9 cellular contexts compared by ENCODE assay signal in the genomic region with DNA sequence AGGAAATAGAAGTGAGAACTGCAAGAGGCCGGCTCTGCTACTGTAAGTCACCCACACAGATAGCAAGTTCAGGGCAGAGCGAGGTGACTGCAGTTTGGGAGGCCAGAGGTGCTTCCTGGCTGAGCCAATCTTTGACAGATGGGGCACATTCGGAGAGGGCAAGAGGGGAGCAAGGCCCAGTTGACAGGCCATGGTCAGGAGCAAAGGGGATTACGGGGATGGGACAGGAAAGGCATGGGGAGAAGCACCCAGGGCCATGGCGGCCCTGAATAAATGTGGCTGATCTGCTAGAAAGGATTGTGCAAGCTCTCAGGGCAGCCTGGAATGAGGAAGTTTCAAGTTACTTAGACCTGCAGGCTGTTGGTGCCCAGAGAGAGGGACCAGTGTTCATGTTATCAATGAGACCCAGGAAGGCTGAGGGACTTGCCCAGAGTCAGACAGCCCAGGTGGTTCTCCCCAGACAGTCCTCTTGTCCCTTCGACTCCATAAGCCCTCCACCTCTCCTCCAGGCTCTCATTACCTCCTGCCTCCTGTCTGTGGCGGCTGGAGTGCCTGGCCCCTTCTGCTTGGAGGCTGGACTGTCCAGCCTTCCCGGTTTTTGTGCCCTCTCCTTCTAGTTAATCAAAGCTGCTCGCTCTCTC.
DNase-seq lines count a peak whose midpoint lies in the region; ATAC-seq, FAIRE-seq and TF ChIP-seq lines count a peak whose summit lies in the region.
"Had no signal": no experiment of that assay in that cellular context is flagged by ENCODE, and none has a peak within 500 bp of the region (broad histone marks: within the 10 kb centered on the region; RNA-seq: fewer than 3 reads in every experiment).

No MANE protein-coding gene starts in this region.

- POLR2A ChIA-PET in WTC11 (lab: Charles Lee): no interaction called here

- no peak overlapping the region for H3K4me3 ChIP-seq in keratinocyte (ENCODE audit: control insufficient read depth in 2 of 3, extremely low read depth in 1 of 3, insufficient read depth in 2 of 3, low read depth in 1 of 3, low read length in 3 of 3)

- peak; percentile 40; the same call in 1 of the 2 replicates for ATAC-seq in WTC11

- CTCF ChIA-PET in WTC11 (lab: Charles Lee): interaction anchor here (1.0 to 2.4 kb wide), 3 partner anchors 13 to 57 kb away, joined by 4 to 9 read pairs (median 6); no protein-coding TSS in a partner anchor

- peaks cover 15% of the 10 kb centered on the region for H3K9me3 Mint-ChIP-seq in WTC11

- no peak overlapping the region for H3K4me3 Mint-ChIP-seq in WTC11
- H3K4me3 Mint-ChIP-seq: B cell had no signal

- DNase-seq in activated effector memory CD4-positive, alpha-beta T cell treated with anti-CD3 and anti-CD28 coated beads, Interleukin-2, amount 50 U/mL, for 16 hours: peak; percentile 57
- no peak for DNase-seq in activated effector memory CD4-positive, alpha-beta T cell treated with Interleukin-2 at 50 U/mL for 16 hours
- DNase-seq in WTC11 (ENCODE audit: low spot score): no peak
- no peak for DNase-seq in keratinocyte (ENCODE audit: low read depth, low spot score)
- peak; percentile 23 for DNase-seq in urothelium cell line (ENCODE audit: low spot score)
- no peak for DNase-seq in NCI-H524 treated with DMSO at 0.1 percent for 48 hours (lab: John Stamatoyannopoulos, UW)
- DNase-seq in putamen (ENCODE audit: low spot score): no peak
- no peak for DNase-seq in NCI-H1048 (lab: John Stamatoyannopoulos, UW)

- H3K27ac ChIP-seq in keratinocyte (ENCODE audit: control insufficient read depth, insufficient read depth, low read length): no peak overlapping the region

- peaks cover 4% of the 10 kb centered on the region for H3K9me3 ChIP-seq in keratinocyte (ENCODE audit: control insufficient read depth, low read depth, low read length)

- H3K79me2 ChIP-seq in keratinocyte (ENCODE audit: control insufficient read depth, insufficient read depth, low read length): no peaks in the 10 kb centered on the region

- H3K4me1 ChIP-seq in keratinocyte (ENCODE audit: control insufficient read depth, extremely low read depth, insufficient read depth, low read length): peaks cover 4% of the 10 kb centered on the region

- TF ChIP-seq CTCF in WTC11 (IDR thresholded peaks at IDR 0.05): no peak
- TF ChIP-seq CTCF in keratinocyte (optimal IDR thresholded peaks at IDR 0.05 in 1 of 3, IDR thresholded peaks at IDR 0.05 in 1 of 3, conservative IDR thresholded peaks at IDR 0.05 in 1 of 3; ENCODE audit: extremely low read depth in 1 of 3, insufficient read depth in 2 of 3, low read length in 3 of 3): no peak

- H3K4me2 ChIP-seq in keratinocyte (ENCODE audit: control insufficient read depth, extremely low read depth, insufficient read depth, low read depth, low read length): no peak overlapping the region

- peaks cover 5 to 19% of the 10 kb centered on the region in 2 experiments for H3K36me3 ChIP-seq in keratinocyte (ENCODE audit: control insufficient read depth in 2 of 2, extremely low read depth in 1 of 2, insufficient read depth in 2 of 2, low read length in 2 of 2)

- FAIRE-seq in keratinocyte (lab: Jason Lieb, UNC): peak; percentile 62
- FAIRE-seq in urothelium cell line (lab: Jason Lieb, UNC): no peak

- H2AFZ ChIP-seq in keratinocyte (ENCODE audit: control insufficient read depth, low read length): no peak overlapping the region

- H3K27ac Mint-ChIP-seq in WTC11: peak overlapping the region; percentile 48; the same call in 1 of the 2 replicates
- H3K27ac Mint-ChIP-seq: B cell had no signal

- dilution Hi-C loops in keratinocyte (cut with MboI; ENCODE audit: extremely low pct_ligation_motif_present, low sequenced_read_pairs): no loop called here

- no peak overlapping the region for H3K9ac ChIP-seq in keratinocyte (ENCODE audit: control insufficient read depth, extremely low read depth, insufficient read depth, low read length)

- peaks cover 15% of the 10 kb centered on the region for H3K36me3 Mint-ChIP-seq in WTC11

- H3K9me1 ChIP-seq in keratinocyte (ENCODE audit: control insufficient read depth, extremely low read depth, insufficient read depth, low read length): no peaks in the 10 kb centered on the region

- no peaks in the 10 kb centered on the region for H4K20me1 ChIP-seq in keratinocyte (ENCODE audit: control insufficient read depth, extremely low read depth, insufficient read depth, low read length)

- peaks cover 18% of the 10 kb centered on the region for H3K4me1 Mint-ChIP-seq in WTC11

- H3K27me3 Mint-ChIP-seq in WTC11 (ENCODE audit: low read depth): no peaks in the 10 kb centered on the region
- H3K27me3 Mint-ChIP-seq: B cell had no signal

- H3K27me3 ChIP-seq in keratinocyte (ENCODE audit: control insufficient read depth, extremely low read depth, insufficient read depth, low read length): no peaks in the 10 kb centered on the region

TF ChIP-seq in WTC11, 78 proteins besides CTCF, POLR2A, EP300 and RAD21 (continues in another document):
- TF ChIP-seq, protein P1, sequence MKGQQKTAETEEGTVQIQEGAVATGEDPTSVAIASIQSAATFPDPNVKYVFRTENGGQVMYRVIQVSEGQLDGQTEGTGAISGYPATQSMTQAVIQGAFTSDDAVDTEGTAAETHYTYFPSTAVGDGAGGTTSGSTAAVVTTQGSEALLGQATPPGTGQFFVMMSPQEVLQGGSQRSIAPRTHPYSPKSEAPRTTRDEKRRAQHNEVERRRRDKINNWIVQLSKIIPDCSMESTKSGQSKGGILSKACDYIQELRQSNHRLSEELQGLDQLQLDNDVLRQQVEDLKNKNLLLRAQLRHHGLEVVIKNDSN (CRISPR knock-in tag; IDR thresholded peaks at IDR 0.05): no peak
- no peak for TF ChIP-seq CBFB (CRISPR knock-in tag; IDR thresholded peaks at IDR 0.05; ENCODE audit: low read depth)
- TF ChIP-seq FOXJ3 (CRISPR knock-in tag; IDR thresholded peaks at IDR 0.05; ENCODE audit: borderline replicate concordance): no peak
- TF ChIP-seq, protein P2, sequence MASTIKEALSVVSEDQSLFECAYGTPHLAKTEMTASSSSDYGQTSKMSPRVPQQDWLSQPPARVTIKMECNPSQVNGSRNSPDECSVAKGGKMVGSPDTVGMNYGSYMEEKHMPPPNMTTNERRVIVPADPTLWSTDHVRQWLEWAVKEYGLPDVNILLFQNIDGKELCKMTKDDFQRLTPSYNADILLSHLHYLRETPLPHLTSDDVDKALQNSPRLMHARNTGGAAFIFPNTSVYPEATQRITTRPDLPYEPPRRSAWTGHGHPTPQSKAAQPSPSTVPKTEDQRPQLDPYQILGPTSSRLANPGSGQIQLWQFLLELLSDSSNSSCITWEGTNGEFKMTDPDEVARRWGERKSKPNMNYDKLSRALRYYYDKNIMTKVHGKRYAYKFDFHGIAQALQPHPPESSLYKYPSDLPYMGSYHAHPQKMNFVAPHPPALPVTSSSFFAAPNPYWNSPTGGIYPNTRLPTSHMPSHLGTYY (CRISPR knock-in tag; IDR thresholded peaks at IDR 0.05): no peak
- TF ChIP-seq NFATC4 (CRISPR knock-in tag; IDR thresholded peaks at IDR 0.05): no peak
- TF ChIP-seq, protein P3, sequence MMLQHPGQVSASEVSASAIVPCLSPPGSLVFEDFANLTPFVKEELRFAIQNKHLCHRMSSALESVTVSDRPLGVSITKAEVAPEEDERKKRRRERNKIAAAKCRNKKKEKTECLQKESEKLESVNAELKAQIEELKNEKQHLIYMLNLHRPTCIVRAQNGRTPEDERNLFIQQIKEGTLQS (CRISPR knock-in tag; conservative IDR thresholded peaks at IDR 0.05): no peak
- TF ChIP-seq, protein P4, sequence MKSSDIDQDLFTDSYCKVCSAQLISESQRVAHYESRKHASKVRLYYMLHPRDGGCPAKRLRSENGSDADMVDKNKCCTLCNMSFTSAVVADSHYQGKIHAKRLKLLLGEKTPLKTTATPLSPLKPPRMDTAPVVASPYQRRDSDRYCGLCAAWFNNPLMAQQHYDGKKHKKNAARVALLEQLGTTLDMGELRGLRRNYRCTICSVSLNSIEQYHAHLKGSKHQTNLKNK (CRISPR knock-in tag; IDR thresholded peaks at IDR 0.05): no peak
- TF ChIP-seq TEAD1 (CRISPR knock-in tag; IDR thresholded peaks at IDR 0.05): no peak
- no peak for TF ChIP-seq RELA (CRISPR knock-in tag; IDR thresholded peaks at IDR 0.05; ENCODE audit: borderline replicate concordance)
- TF ChIP-seq, protein P5, sequence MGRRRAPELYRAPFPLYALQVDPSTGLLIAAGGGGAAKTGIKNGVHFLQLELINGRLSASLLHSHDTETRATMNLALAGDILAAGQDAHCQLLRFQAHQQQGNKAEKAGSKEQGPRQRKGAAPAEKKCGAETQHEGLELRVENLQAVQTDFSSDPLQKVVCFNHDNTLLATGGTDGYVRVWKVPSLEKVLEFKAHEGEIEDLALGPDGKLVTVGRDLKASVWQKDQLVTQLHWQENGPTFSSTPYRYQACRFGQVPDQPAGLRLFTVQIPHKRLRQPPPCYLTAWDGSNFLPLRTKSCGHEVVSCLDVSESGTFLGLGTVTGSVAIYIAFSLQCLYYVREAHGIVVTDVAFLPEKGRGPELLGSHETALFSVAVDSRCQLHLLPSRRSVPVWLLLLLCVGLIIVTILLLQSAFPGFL (CRISPR knock-in tag; IDR thresholded peaks at IDR 0.05; ENCODE audit: borderline replicate concordance): no peak
- no peak for TF ChIP-seq MXD4 (CRISPR knock-in tag; IDR thresholded peaks at IDR 0.05; ENCODE audit: borderline replicate concordance)
- TF ChIP-seq, protein P6, sequence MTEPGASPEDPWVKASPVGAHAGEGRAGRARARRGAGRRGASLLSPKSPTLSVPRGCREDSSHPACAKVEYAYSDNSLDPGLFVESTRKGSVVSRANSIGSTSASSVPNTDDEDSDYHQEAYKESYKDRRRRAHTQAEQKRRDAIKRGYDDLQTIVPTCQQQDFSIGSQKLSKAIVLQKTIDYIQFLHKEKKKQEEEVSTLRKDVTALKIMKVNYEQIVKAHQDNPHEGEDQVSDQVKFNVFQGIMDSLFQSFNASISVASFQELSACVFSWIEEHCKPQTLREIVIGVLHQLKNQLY (CRISPR knock-in tag; IDR thresholded peaks at IDR 0.05): no peak
- TF ChIP-seq, protein P7, sequence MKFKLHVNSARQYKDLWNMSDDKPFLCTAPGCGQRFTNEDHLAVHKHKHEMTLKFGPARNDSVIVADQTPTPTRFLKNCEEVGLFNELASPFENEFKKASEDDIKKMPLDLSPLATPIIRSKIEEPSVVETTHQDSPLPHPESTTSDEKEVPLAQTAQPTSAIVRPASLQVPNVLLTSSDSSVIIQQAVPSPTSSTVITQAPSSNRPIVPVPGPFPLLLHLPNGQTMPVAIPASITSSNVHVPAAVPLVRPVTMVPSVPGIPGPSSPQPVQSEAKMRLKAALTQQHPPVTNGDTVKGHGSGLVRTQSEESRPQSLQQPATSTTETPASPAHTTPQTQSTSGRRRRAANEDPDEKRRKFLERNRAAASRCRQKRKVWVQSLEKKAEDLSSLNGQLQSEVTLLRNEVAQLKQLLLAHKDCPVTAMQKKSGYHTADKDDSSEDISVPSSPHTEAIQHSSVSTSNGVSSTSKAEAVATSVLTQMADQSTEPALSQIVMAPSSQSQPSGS (CRISPR knock-in tag; IDR thresholded peaks at IDR 0.05; ENCODE audit: borderline replicate concordance, low read depth): no peak
- TF ChIP-seq FOXK1 (CRISPR knock-in tag; IDR thresholded peaks at IDR 0.05): no peak
- no peak for TF ChIP-seq MYBL2 (CRISPR knock-in tag; IDR thresholded peaks at IDR 0.05)

Comparison
In these comparisons a context has a peak if more than half of its experiments do, and no peak if none do; other contexts are left out.
1. DNase-seq: peak in activated effector memory CD4-positive, alpha-beta T cell treated with anti-CD3 and anti-CD28 coated beads, Interleukin-2, amount 50 U/mL, for 16 hours (single experiment) and urothelium cell line (single experiment); none in activated effector memory CD4-positive, alpha-beta T cell treated with Interleukin-2 at 50 U/mL for 16 hours (single experiment), WTC11 (single experiment), keratinocyte (single experiment), NCI-H524 treated with DMSO at 0.1 percent for 48 hours (single experiment), putamen (single experiment) and NCI-H1048 (single experiment).